In genomic region chr18:28422577-28422976, GRCh38 we compare ENCODE assay signal across 24 cellular contexts.
"Had no signal": no experiment of that assay in that cellular context is flagged by ENCODE, and none has a peak within 500 bp of the region (broad histone marks: within the 10 kb centered on the region; RNA-seq: fewer than 3 reads in every experiment).

No MANE protein-coding gene starts in this region.

- H3K27me3 ChIP-seq: adrenal gland, ascending aorta, brain microvascular endothelial cell, hepatocyte, neutrophil, pancreas, upper lobe of right lung had no signal

- H3K4me1 ChIP-seq: adrenal gland, ascending aorta, left ventricle myocardium inferior, pancreas, upper lobe of right lung had no signal

- FAIRE-seq: pancreas had no signal

- H3K36me3 Mint-ChIP-seq: activated naive CD8-positive, alpha-beta T cell; mesothelial cell of epicardium had no signal

- DNase-seq: activated CD4-positive, alpha-beta T cell treated with anti-CD3 and anti-CD28 coated beads, Interleukin-2, amount 50 U/mL, for 1 hour; activated CD4-positive, CD25-positive, alpha-beta regulatory T cell treated with anti-CD3 and anti-CD28 coated beads, Interleukin-2, amount 50 U/mL, for 72 hours; activated naive CD4-positive, alpha-beta T cell; activated T-cell treated with anti-CD3 and anti-CD28 coated beads, Interleukin-2, amount 50 U/mL, for 24 hours; adrenal gland; brain microvascular endothelial cell; caudate nucleus; effector CD4-positive, alpha-beta T cell; foreskin melanocyte; glutamatergic neuron; left ventricle myocardium inferior; pancreas; right cardiac atrium; stimulated activated CD4-positive, alpha-beta T cell treated with anti-CD3 and anti-CD28 coated beads, Interleukin-4, amount 100 ng/mL, for 4 hours; stimulated activated naive CD8-positive, alpha-beta T cell treated with anti-CD3 and anti-CD28 coated beads, Interleukin-15, Interleukin-2, amounts not matched to agents 100 U/mL and 50 U/mL, for 24 hours; upper lobe of right lung had no signal

- H3K36me3 ChIP-seq: adrenal gland, ascending aorta, brain microvascular endothelial cell, left ventricle myocardium inferior, neutrophil, pancreas, upper lobe of right lung had no signal

- H3K4me2 ChIP-seq: hepatocyte had no signal

- H3K27me3 Mint-ChIP-seq: activated naive CD8-positive, alpha-beta T cell; activated T-cell treated with anti-CD3 and anti-CD28 coated beads, Interleukin-2, amount 50 U/mL, for 24 hours; activated T-helper 17 cell treated with anti-CD3 and anti-CD28 coated beads, Interleukin-2, amount 50 U/mL, for 72 hours; dendritic cell treated with granulocyte-macrophage colony-stimulating factor and Interleukin-4, amounts not matched to agents 40 ng/mL and 50 ng/mL, for 4 days; natural killer cell treated with Interleukin-12 subunit alpha and Interleukin-12 subunit beta and Interleukin-15 and Interleukin-18, amount 100 ng/mL, for 72 hours had no signal

- H2AFZ ChIP-seq: hepatocyte had no signal

- H3K4me1 Mint-ChIP-seq: activated T-helper 17 cell treated with anti-CD3 and anti-CD28 coated beads, Interleukin-2, amount 50 U/mL, for 72 hours; mesothelial cell of epicardium had no signal

- H3K27ac Mint-ChIP-seq: activated naive CD8-positive, alpha-beta T cell; activated T-cell treated with anti-CD3 and anti-CD28 coated beads, Interleukin-2, amount 50 U/mL, for 24 hours; activated T-helper 17 cell treated with anti-CD3 and anti-CD28 coated beads, Interleukin-2, amount 50 U/mL, for 72 hours; dendritic cell treated with granulocyte-macrophage colony-stimulating factor and Interleukin-4, amounts not matched to agents 40 ng/mL and 50 ng/mL, for 4 days; mesothelial cell of epicardium; natural killer cell treated with Interleukin-12 subunit alpha and Interleukin-12 subunit beta and Interleukin-15 and Interleukin-18, amount 100 ng/mL, for 72 hours had no signal

- H3K79me2 ChIP-seq: hepatocyte had no signal

- H3K4me3 Mint-ChIP-seq: activated naive CD8-positive, alpha-beta T cell; activated T-cell treated with anti-CD3 and anti-CD28 coated beads, Interleukin-2, amount 50 U/mL, for 24 hours; activated T-helper 17 cell treated with anti-CD3 and anti-CD28 coated beads, Interleukin-2, amount 50 U/mL, for 72 hours; dendritic cell treated with granulocyte-macrophage colony-stimulating factor and Interleukin-4, amounts not matched to agents 40 ng/mL and 50 ng/mL, for 4 days; mesothelial cell of epicardium; natural killer cell treated with Interleukin-12 subunit alpha and Interleukin-12 subunit beta and Interleukin-15 and Interleukin-18, amount 100 ng/mL, for 72 hours had no signal

- H3K27ac ChIP-seq: adrenal gland, ascending aorta, brain microvascular endothelial cell, hepatocyte, left ventricle myocardium inferior, neutrophil, pancreas, upper lobe of right lung had no signal

- ATAC-seq: activated T-helper 17 cell treated with anti-CD3 and anti-CD28 coated beads, Interleukin-2, amount 50 U/mL, for 72 hours; natural killer cell treated with Interleukin-12 subunit alpha and Interleukin-12 subunit beta and Interleukin-15 and Interleukin-18, amount 100 ng/mL, for 72 hours; pancreas; right cardiac atrium; stimulated activated naive CD8-positive, alpha-beta T cell treated with anti-CD3 and anti-CD28 coated beads, Interleukin-15, Interleukin-2, amounts not matched to agents 100 U/mL and 50 U/mL, for 24 hours; upper lobe of right lung had no signal

- H3K9me3 ChIP-seq: adrenal gland, ascending aorta, neutrophil, pancreas, upper lobe of right lung had no signal

- H3K4me3 ChIP-seq: adrenal gland, ascending aorta, hepatocyte, left ventricle myocardium inferior, pancreas, upper lobe of right lung had no signal
